In the genomic region with DNA sequence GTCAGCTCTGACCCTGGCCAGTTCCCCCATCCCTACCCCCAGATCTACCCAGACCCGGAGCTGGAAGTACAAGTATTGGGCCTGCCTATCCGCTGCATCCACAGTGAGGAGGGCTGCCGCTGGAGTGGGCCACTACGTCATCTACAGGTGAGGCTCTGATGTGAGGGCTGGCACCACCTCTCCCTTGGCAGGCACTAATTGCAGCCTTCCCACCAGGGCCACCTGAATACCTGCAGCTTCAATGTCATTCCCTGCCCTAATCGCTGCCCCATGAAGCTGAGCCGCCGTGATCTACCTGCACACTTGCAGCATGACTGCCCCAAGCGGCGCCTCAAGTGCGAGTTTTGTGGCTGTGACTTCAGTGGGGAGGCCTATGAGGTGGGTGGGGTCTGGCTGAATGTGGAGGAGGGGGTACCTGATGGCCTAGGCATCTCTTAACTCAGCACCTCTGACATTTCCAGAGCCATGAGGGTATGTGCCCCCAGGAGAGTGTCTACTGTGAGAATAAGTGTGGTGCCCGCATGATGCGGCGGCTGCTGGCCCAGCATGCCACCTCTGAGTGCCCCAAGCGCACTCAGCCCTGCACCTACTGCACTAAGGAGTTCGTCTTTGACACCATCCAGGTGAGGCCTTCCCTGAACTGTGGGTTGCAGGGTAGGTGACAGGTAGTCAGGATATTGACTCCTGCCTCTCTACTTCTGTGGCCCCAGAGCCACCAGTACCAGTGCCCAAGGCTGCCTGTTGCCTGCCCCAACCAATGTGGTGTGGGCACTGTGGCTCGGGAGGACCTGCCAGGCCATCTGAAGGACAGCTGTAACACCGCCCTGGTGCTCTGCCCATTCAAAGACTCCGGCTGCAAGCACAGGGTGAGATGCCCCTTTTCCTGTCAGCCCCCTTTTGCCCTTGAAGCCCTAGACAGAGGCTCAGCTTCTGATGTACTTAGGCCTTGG, we compare ENCODE assay signal across 13 cellular contexts. TPM values are rescaled to one million over a fixed set of nuclear protein-coding genes. Genes with fewer than 3 reads are reported as not detected.
A peak's percentile ranks its signal among the peaks of the same experiment; 100 is the strongest.
DNase-seq lines count a peak whose midpoint lies in the region; ATAC-seq and TF ChIP-seq lines count a peak whose summit lies in the region.
"Had no signal": no experiment of that assay in that cellular context is flagged by ENCODE, and none has a peak within 500 bp of the region (broad histone marks: within the 10 kb centered on the region; RNA-seq: fewer than 3 reads in every experiment).

No MANE protein-coding gene starts in this region.

- peaks cover 88% of the 10 kb centered on the region for H3F3A ChIP-seq in PC-9 (ENCODE audit: insufficient read depth, low read depth)

- H3K36me3 ChIP-seq in CD4-positive, alpha-beta memory T cell (ENCODE audit: insufficient read depth, low read length), result peaks cover 23% of the 10 kb centered on the region
- H3K36me3 ChIP-seq in PC-9 (ENCODE audit: low read depth) (peaks cover 29% of the 10 kb centered on the region), parathyroid adenoma (ENCODE audit: control insufficient read depth, insufficient read depth, low read length) (no peaks in the 10 kb centered on the region)

- peaks cover 56% of the 10 kb centered on the region for H4K20me1 ChIP-seq in PC-9 (ENCODE audit: insufficient read depth)

- H3K36me3 Mint-ChIP-seq in CD4-positive, alpha-beta memory T cell, result peaks cover 0 to 22% of the 10 kb centered on the region in 2 donors

- H3K9me2 ChIP-seq in PC-9 (ENCODE audit: insufficient read depth), result no peaks in the 10 kb centered on the region

- no peak for DNase-seq in CD4-positive, alpha-beta memory T cell
- DNase-seq in PC-9, result no peak
- DNase-seq in ecto neural progenitor cell (ENCODE audit: low spot score), result peak; percentile 52
- no peak for DNase-seq in DMS53 (lab: John Stamatoyannopoulos, UW)
- DNase-seq in NCI-H69 (lab: John Stamatoyannopoulos, UW), result no peak
- DNase-seq in GM20000 (ENCODE audit: low spot score), result no peak
- DNase-seq: activated gamma-delta T cell treated with Interleukin-2 at 50 U/mL for 16 hours, DND-41, KBM-7 had no signal

- H3K4me3 Mint-ChIP-seq in CD4-positive, alpha-beta memory T cell, result peak overlapping the region in 2 of 8 donors; percentile 25 to 57
- H3K4me3 Mint-ChIP-seq: T-helper 2 cell treated with Interferon-gamma antibody and Interleukin-4, amounts not matched to agents 5 μg/mL and 100 μg/mL, for 36 hours had no signal

- intact Hi-C loops in CD4-positive, alpha-beta memory T cell (cut with micrococcal nuclease), result no loop called here
- intact Hi-C loops in PC-9 (cut with micrococcal nuclease; ENCODE audit: unreplicated experiment), result loop anchor here (5.0 kb wide), 1 partner anchor 204 kb away; the partner anchor contains the start of gene PHF12

- no peaks in the 10 kb centered on the region for H3K9me3 Mint-ChIP-seq in CD4-positive, alpha-beta memory T cell
- H3K9me3 Mint-ChIP-seq: T-helper 2 cell treated with Interferon-gamma antibody and Interleukin-4, amounts not matched to agents 5 μg/mL and 100 μg/mL, for 36 hours had no signal

- H3K27ac Mint-ChIP-seq in CD4-positive, alpha-beta memory T cell, result peak overlapping the region in 5 of 7 donors; percentile 57 to 92 (median 77)

- H3K4me1 Mint-ChIP-seq in CD4-positive, alpha-beta memory T cell, result peaks cover 10 to 29% (median 18%) of the 10 kb centered on the region in 4 donors

- no peak overlapping the region for H2AFZ ChIP-seq in PC-9
- H2AFZ ChIP-seq in parathyroid adenoma, result no peak overlapping the region

- no peaks in the 10 kb centered on the region for H3K9me3 ChIP-seq in CD4-positive, alpha-beta memory T cell (ENCODE audit: control insufficient read depth in 1 of 2, low read length in 2 of 2)
- H3K9me3 ChIP-seq in PC-9 (ENCODE audit: insufficient read depth, low read depth) (no peaks in the 10 kb centered on the region), parathyroid adenoma (ENCODE audit: control insufficient read depth, low read length) (no peaks in the 10 kb centered on the region)

- no peak for ATAC-seq in HG03196 (IDR thresholded peaks at IDR 0.05; ENCODE audit: unreplicated experiment)
- ATAC-seq: right cardiac atrium had no signal

- H3K79me2 ChIP-seq in PC-9 (ENCODE audit: low read depth) (peaks cover 64% of the 10 kb centered on the region), parathyroid adenoma (peaks cover 3% of the 10 kb centered on the region)

- H3K27me3 Mint-ChIP-seq in CD4-positive, alpha-beta memory T cell, result no peaks in the 10 kb centered on the region

- no peak overlapping the region for H3K9ac ChIP-seq in parathyroid adenoma

- BruUV-seq in PC-9 (replicated peaks; lab: Mats Ljungman, UMichigan), result no TSS peak

- peaks cover 26% of the 10 kb centered on the region for H3K4me1 ChIP-seq in CD4-positive, alpha-beta memory T cell (ENCODE audit: insufficient read depth, low read length)
- H3K4me1 ChIP-seq in PC-9 (replicated peaks; ENCODE audit: insufficient read depth), result peaks cover 43% of the 10 kb centered on the region
- H3K4me1 ChIP-seq in parathyroid adenoma, result peaks cover 23% of the 10 kb centered on the region

- H3K27me3 ChIP-seq in CD4-positive, alpha-beta memory T cell (ENCODE audit: insufficient read depth, low read length), result no peaks in the 10 kb centered on the region
- H3K27me3 ChIP-seq in PC-9 (ENCODE audit: insufficient read depth, low read depth), result no peaks in the 10 kb centered on the region
- H3K27me3 ChIP-seq in parathyroid adenoma (ENCODE audit: control insufficient read depth, insufficient read depth, low read length), result no peaks in the 10 kb centered on the region

- TF ChIP-seq CTCF in PC-9 (conservative IDR thresholded peaks at IDR 0.05) (no peak), parathyroid adenoma (IDR thresholded peaks at IDR 0.05) (no peak), GM20000 (IDR thresholded peaks at IDR 0.05; ENCODE audit: extremely low read depth, missing control alignments) (no peak)

- no peak overlapping the region for H3K4me3 ChIP-seq in CD4-positive, alpha-beta memory T cell (ENCODE audit: low read length in 2 of 2)
- H3K4me3 ChIP-seq in PC-9, result peak overlapping the region; percentile 97
- H3K4me3 ChIP-seq in parathyroid adenoma (ENCODE audit: low read depth, low read length), result no peak overlapping the region

- H3K27ac ChIP-seq in CD4-positive, alpha-beta memory T cell (ENCODE audit: low read depth, low read length), result no peak overlapping the region
- H3K27ac ChIP-seq in PC-9 (peak overlapping the region; percentile 96), parathyroid adenoma (peak overlapping the region; percentile 70)

- POLR2A ChIA-PET in CD4-positive, alpha-beta memory T cell (lab: Charles Lee; ENCODE audit: partially characterized antibody), result interaction anchor here (19.4 kb wide), 1 partner anchor 24 kb away, joined by 528 read pairs; the partner anchor contains the start of genes NEK8, RPL23A and TLCD1
- POLR2A ChIA-PET in PC-9 (lab: Charles Lee; ENCODE audit: unreplicated experiment), result interaction anchor here (1.1 to 1.3 kb wide), 2 partner anchors 20 to 23 kb away, joined by 3 to 33 read pairs; partner anchors contain the start of gene NEK8

- CTCF ChIA-PET in CD4-positive, alpha-beta memory T cell (lab: Charles Lee; ENCODE audit: partially characterized antibody), result interaction anchor here (0.9 to 13.1 kb wide), 5 partner anchors 15 to 154 kb away, joined by 3 to 492 read pairs (median 6); partner anchors contain the start of genes NEK8, RPL23A and TLCD1
- CTCF ChIA-PET in PC-9 (lab: Charles Lee), result interaction anchor here (2.7 to 3.7 kb wide), 2 partner anchors 21 kb away, joined by 47 to 60 read pairs; partner anchors contain the start of gene TLCD1

- H3K4me2 ChIP-seq in PC-9 (peak overlapping the region; percentile 90), parathyroid adenoma (ENCODE audit: low read length) (no peak overlapping the region)

RNA-seq across cellular contexts. Expression of gene TRAF4, which starts 4.3 kb away (rescaled TPM):
- total RNA-seq in CD4-positive, alpha-beta memory T cell, result 10 to 100 TPM; 31.2 to 32.9 TPM
- 1 to 10 TPM in 1 of 2 donors, under 1 TPM in 1; 0.61 to 2.5 TPM for polyA plus RNA-seq in CD4-positive, alpha-beta memory T cell
- total RNA-seq in PC-9 (2021), result 159 and 169 TPM in 2 replicates

RNA-seq across cellular contexts. Expression of gene NEK8, which starts 19.5 kb away (rescaled TPM):
- total RNA-seq in CD4-positive, alpha-beta memory T cell, result 10 to 100 TPM; 11.4 to 13.8 TPM
- polyA plus RNA-seq in CD4-positive, alpha-beta memory T cell, result 1 to 10 TPM; 1.9 to 4.5 TPM
- 11.5 and 12.1 TPM in 2 replicates for total RNA-seq in PC-9 (2021)

RNA-seq across cellular contexts. Expression of gene TLCD1, which starts 22.0 kb away (rescaled TPM):
- total RNA-seq in CD4-positive, alpha-beta memory T cell, result 1 to 10 TPM; 1.0 to 2.2 TPM
- under 1 TPM in 1 of 2 donors, not detected in 1; 0.52 TPM for polyA plus RNA-seq in CD4-positive, alpha-beta memory T cell
- total RNA-seq in PC-9 (2021), result 14.7 and 19.4 TPM in 2 replicates

RNA-seq across cellular contexts. Expression of gene RPL23A, which starts 28.3 kb away (rescaled TPM):
- total RNA-seq in CD4-positive, alpha-beta memory T cell, result 1,000 to 10,000 TPM; 3,285 to 3,424 TPM
- 1,000 to 10,000 TPM; 5,402 to 5,583 TPM for polyA plus RNA-seq in CD4-positive, alpha-beta memory T cell
- total RNA-seq in PC-9 (2021), result 1,474 and 1,510 TPM in 2 replicates

RNA-seq across cellular contexts. Expression of gene RAB34, which starts 30.4 kb away (rescaled TPM):
- total RNA-seq in CD4-positive, alpha-beta memory T cell, result 1 to 10 TPM; 4.0 to 6.3 TPM
- 1 to 10 TPM; 3.0 to 8.7 TPM for polyA plus RNA-seq in CD4-positive, alpha-beta memory T cell
- 161 and 174 TPM in 2 replicates for total RNA-seq in PC-9 (2021)
